Comparison of ENCODE assay signal across 26 cellular contexts in genomic region chr17:38910325-38910724, GRCh38. TPM values are rescaled to one million over a fixed set of nuclear protein-coding genes. Genes with fewer than 3 reads are reported as not detected.
A peak's percentile ranks its signal among the peaks of the same experiment; 100 is the strongest.
DNase-seq lines count a peak whose midpoint lies in the region; ATAC-seq and TF ChIP-seq lines count a peak whose summit lies in the region.
"Had no signal": no experiment of that assay in that cellular context is flagged by ENCODE, and none has a peak within 500 bp of the region (broad histone marks: within the 10 kb centered on the region; RNA-seq: fewer than 3 reads in every experiment).

No MANE protein-coding gene starts in this region.

- no peak for TF ChIP-seq CTCF in suprapubic skin (IDR thresholded peaks at IDR 0.05)

- H3K27ac ChIP-seq in suprapubic skin = no peak overlapping the region

- TF ChIP-seq EP300 in suprapubic skin (IDR thresholded peaks at IDR 0.05) = no peak

- H3K36me3 Mint-ChIP-seq in activated naive CD8-positive, alpha-beta T cell treated with anti-CD3 and anti-CD28 coated beads, Interleukin-2, amount 10 ng/mL, durations not matched to agents 7 days and 5 days = peaks cover 16% of the 10 kb centered on the region
- peaks cover 14% of the 10 kb centered on the region for H3K36me3 Mint-ChIP-seq in activated naive CD8-positive, alpha-beta T cell treated with anti-CD3 and anti-CD28 coated beads, Interleukin-2, amount 50 U/mL, for 24 hours (ENCODE audit: low read depth)

- 72% methylated on average over 5 of the region's 5 CpGs for WGBS in suprapubic skin

- peaks cover 66% of the 10 kb centered on the region for H3K4me1 ChIP-seq in suprapubic skin

- no peaks in the 10 kb centered on the region for H3K27me3 ChIP-seq in suprapubic skin
- H3K27me3 ChIP-seq: breast epithelium had no signal

- peaks cover 13% of the 10 kb centered on the region for H3K4me1 Mint-ChIP-seq in activated naive CD8-positive, alpha-beta T cell treated with anti-CD3 and anti-CD28 coated beads, Interleukin-2, amount 10 ng/mL, durations not matched to agents 7 days and 5 days
- peaks cover 32% of the 10 kb centered on the region for H3K4me1 Mint-ChIP-seq in activated naive CD8-positive, alpha-beta T cell treated with anti-CD3 and anti-CD28 coated beads, Interleukin-2, amount 50 U/mL, for 24 hours

- ATAC-seq in activated naive CD8-positive, alpha-beta T cell treated with anti-CD3 and anti-CD28 coated beads, Interleukin-2, amount 10 ng/mL, durations not matched to agents 7 days and 5 days (ENCODE audit: low read depth) = no peak
- no peak for ATAC-seq in activated naive CD8-positive, alpha-beta T cell treated with anti-CD3 and anti-CD28 coated beads, Interleukin-2, amount 50 U/mL, for 24 hours
- ATAC-seq in left lobe of liver = no peak
- no peak for ATAC-seq in HG02973 (IDR thresholded peaks at IDR 0.05; ENCODE audit: unreplicated experiment)
- ATAC-seq: activated CD4-positive, alpha-beta T cell treated with anti-CD3 and anti-CD28 coated beads for 36 hours; activated T-helper 17 cell treated with anti-CD3 and anti-CD28 coated beads, Interleukin-2, amount 50 U/mL, for 72 hours; stimulated activated naive CD8-positive, alpha-beta T cell treated with anti-CD3 and anti-CD28 coated beads, Interleukin-15, Interleukin-2, amounts not matched to agents 100 U/mL and 50 U/mL, for 24 hours had no signal

- peak; percentile 13 for DNase-seq in activated naive CD8-positive, alpha-beta T cell treated with anti-CD3 and anti-CD28 coated beads, Interleukin-2, amount 10 ng/mL, durations not matched to agents 7 days and 5 days
- no peak for DNase-seq in activated naive CD8-positive, alpha-beta T cell treated with anti-CD3 and anti-CD28 coated beads, Interleukin-2, amount 50 U/mL, for 24 hours
- DNase-seq in astrocyte of the hippocampus (ENCODE audit: low read depth, low spot score) = peak; percentile 17
- peak; percentile 22 for DNase-seq in left lobe of liver (ENCODE audit: low spot score)
- DNase-seq in suprapubic skin (ENCODE audit: low spot score in 2 of 2) = peak; percentile 26 to 45
- no peak for DNase-seq in dermis blood vessel endothelial cell
- DNase-seq in stimulated activated CD4-positive, alpha-beta T cell treated with anti-CD3 and anti-CD28 coated beads, Interleukin-1b, Interleukin-23, amount 100 ng/mL, for 48 hours = no peak
- DNase-seq: ACHN; activated CD4-positive, alpha-beta T cell treated with anti-CD3 and anti-CD28 coated beads for 36 hours; DMS79 treated with DMSO at 0.1 percent for 48 hours; glutamatergic neuron; NCI-H187; NCI-H69; occipital lobe; stimulated activated CD4-positive, alpha-beta T cell treated with anti-CD3 and anti-CD28 coated beads, Interleukin-12 subunit alpha, Interleukin-12 subunit beta, amount 100 ng/mL, for 4 hours; stimulated activated naive CD8-positive, alpha-beta T cell treated with anti-CD3 and anti-CD28 coated beads, Interleukin-15, Interleukin-2, amounts not matched to agents 100 U/mL and 50 U/mL, for 24 hours had no signal

- no peak for TF ChIP-seq POLR2A in suprapubic skin (IDR thresholded peaks at IDR 0.05)

- H3K27ac Mint-ChIP-seq in activated naive CD8-positive, alpha-beta T cell treated with anti-CD3 and anti-CD28 coated beads, Interleukin-2, amount 10 ng/mL, durations not matched to agents 7 days and 5 days = no peak overlapping the region
- H3K27ac Mint-ChIP-seq in activated naive CD8-positive, alpha-beta T cell treated with anti-CD3 and anti-CD28 coated beads, Interleukin-2, amount 50 U/mL, for 24 hours = no peak overlapping the region
- H3K27ac Mint-ChIP-seq: activated CD4-positive, alpha-beta T cell treated with anti-CD3 and anti-CD28 coated beads for 36 hours; activated T-helper 17 cell treated with anti-CD3 and anti-CD28 coated beads, Interleukin-2, amount 50 U/mL, for 72 hours; memory B cell; T-helper 1 cell treated with Interleukin-12 subunit alpha and Interleukin-12 subunit beta and Interleukin-4 antibody, amounts not matched to agents 30 μg/mL and 1 μg/mL, for 36 hours had no signal

- no peaks in the 10 kb centered on the region for H3K27me3 Mint-ChIP-seq in activated naive CD8-positive, alpha-beta T cell treated with anti-CD3 and anti-CD28 coated beads, Interleukin-2, amount 10 ng/mL, durations not matched to agents 7 days and 5 days
- H3K27me3 Mint-ChIP-seq in activated naive CD8-positive, alpha-beta T cell treated with anti-CD3 and anti-CD28 coated beads, Interleukin-2, amount 50 U/mL, for 24 hours = no peaks in the 10 kb centered on the region
- H3K27me3 Mint-ChIP-seq: activated CD4-positive, alpha-beta T cell treated with anti-CD3 and anti-CD28 coated beads for 36 hours; activated T-helper 17 cell treated with anti-CD3 and anti-CD28 coated beads, Interleukin-2, amount 50 U/mL, for 72 hours; memory B cell had no signal

- H3K36me3 ChIP-seq in suprapubic skin = peaks cover 42% of the 10 kb centered on the region
- H3K36me3 ChIP-seq: breast epithelium had no signal

- no peaks in the 10 kb centered on the region for H3K9me3 Mint-ChIP-seq in activated naive CD8-positive, alpha-beta T cell treated with anti-CD3 and anti-CD28 coated beads, Interleukin-2, amount 10 ng/mL, durations not matched to agents 7 days and 5 days
- no peaks in the 10 kb centered on the region for H3K9me3 Mint-ChIP-seq in activated naive CD8-positive, alpha-beta T cell treated with anti-CD3 and anti-CD28 coated beads, Interleukin-2, amount 50 U/mL, for 24 hours
- H3K9me3 Mint-ChIP-seq: activated T-helper 17 cell treated with anti-CD3 and anti-CD28 coated beads, Interleukin-2, amount 50 U/mL, for 72 hours; memory B cell; T-helper 1 cell treated with Interleukin-12 subunit alpha and Interleukin-12 subunit beta and Interleukin-4 antibody, amounts not matched to agents 30 μg/mL and 1 μg/mL, for 36 hours had no signal

- no peaks in the 10 kb centered on the region for H3K9me3 ChIP-seq in suprapubic skin
- H3K9me3 ChIP-seq: breast epithelium, Caco-2 had no signal

- no peak overlapping the region for H3K4me3 Mint-ChIP-seq in activated naive CD8-positive, alpha-beta T cell treated with anti-CD3 and anti-CD28 coated beads, Interleukin-2, amount 10 ng/mL, durations not matched to agents 7 days and 5 days
- no peak overlapping the region for H3K4me3 Mint-ChIP-seq in activated naive CD8-positive, alpha-beta T cell treated with anti-CD3 and anti-CD28 coated beads, Interleukin-2, amount 50 U/mL, for 24 hours
- H3K4me3 Mint-ChIP-seq: activated CD4-positive, alpha-beta T cell treated with anti-CD3 and anti-CD28 coated beads for 36 hours; activated T-helper 17 cell treated with anti-CD3 and anti-CD28 coated beads, Interleukin-2, amount 50 U/mL, for 72 hours; memory B cell; T-helper 1 cell treated with Interleukin-12 subunit alpha and Interleukin-12 subunit beta and Interleukin-4 antibody, amounts not matched to agents 30 μg/mL and 1 μg/mL, for 36 hours had no signal

- POLR2A ChIA-PET in activated naive CD8-positive, alpha-beta T cell treated with anti-CD3 and anti-CD28 coated beads, Interleukin-2, amount 10 ng/mL, durations not matched to agents 7 days and 5 days (lab: Charles Lee) = interaction anchor here (0.6 to 1.6 kb wide), 3 partner anchors 11 to 57 kb away, joined by 3 to 7 read pairs (median 5); partner anchors contain the start of gene RPL23

- H3K4me3 ChIP-seq in suprapubic skin = no peak overlapping the region
- H3K4me3 ChIP-seq: breast epithelium had no signal

RNA-seq across cellular contexts. Expression of gene LASP1, which starts 40.5 kb away (rescaled TPM):
- total RNA-seq in activated naive CD8-positive, alpha-beta T cell treated with anti-CD3 and anti-CD28 coated beads, Interleukin-2, amount 10 ng/mL, durations not matched to agents 7 days and 5 days = 100 to 1,000 TPM; 227 to 236 TPM
- 58.5 TPM for total RNA-seq in left lobe of liver
- total RNA-seq in suprapubic skin = 100 to 1,000 TPM in 2 of 4 donors, 10 to 100 TPM in 2; 83.1 to 124 (median 99.6) TPM
- 104 and 199 TPM in 2 replicates for total RNA-seq in dermis blood vessel endothelial cell

RNA-seq across cellular contexts. Expression of gene RPL23, which starts 56.8 kb away (rescaled TPM):
- total RNA-seq in activated naive CD8-positive, alpha-beta T cell treated with anti-CD3 and anti-CD28 coated beads, Interleukin-2, amount 10 ng/mL, durations not matched to agents 7 days and 5 days = 1,000 to 10,000 TPM; 1,166 to 1,188 TPM
- total RNA-seq in left lobe of liver = 371 TPM
- total RNA-seq in suprapubic skin = 1,000 to 10,000 TPM; 1,382 to 1,902 (median 1,771) TPM
- 921 and 1,590 TPM in 2 replicates for total RNA-seq in dermis blood vessel endothelial cell

RNA-seq across cellular contexts. Expression of gene FBXO47, which starts 56.9 kb away (rescaled TPM):
- under 1 TPM in 1 of 2 experiments, not detected in 1; 0.14 TPM for total RNA-seq in activated naive CD8-positive, alpha-beta T cell treated with anti-CD3 and anti-CD28 coated beads, Interleukin-2, amount 10 ng/mL, durations not matched to agents 7 days and 5 days
- total RNA-seq in left lobe of liver = 0.08 TPM
- not detected for total RNA-seq in suprapubic skin
- total RNA-seq in dermis blood vessel endothelial cell = not detected in 2 replicates
- total RNA-seq: activated T-helper 17 cell treated with anti-CD3 and anti-CD28 coated beads, Interleukin-2, amount 50 U/mL, for 72 hours; breast epithelium; Caco-2; endothelial cell of umbilical vein; H1; myocyte; occipital lobe; SK-MEL-5 had no signal

Comparison
In these comparisons a context has a peak if more than half of its experiments do, and no peak if none do; other contexts are left out.
1. DNase-seq: peak in activated naive CD8-positive, alpha-beta T cell treated with anti-CD3 and anti-CD28 coated beads, Interleukin-2, amount 10 ng/mL, durations not matched to agents 7 days and 5 days (single experiment), astrocyte of the hippocampus (single experiment), left lobe of liver (single experiment) and suprapubic skin (2 of 2); none in activated naive CD8-positive, alpha-beta T cell treated with anti-CD3 and anti-CD28 coated beads, Interleukin-2, amount 50 U/mL, for 24 hours (single experiment), dermis blood vessel endothelial cell (single experiment) and stimulated activated CD4-positive, alpha-beta T cell treated with anti-CD3 and anti-CD28 coated beads, Interleukin-1b, Interleukin-23, amount 100 ng/mL, for 48 hours (single experiment).